ENCODE assay signal across 1 cellular context in genomic region chr22:24807284-24807950, GRCh38.
TF ChIP-seq lines count a peak whose summit lies in the region.

No MANE protein-coding gene starts in this region.

TF ChIP-seq in HepG2, 621 proteins besides CTCF, POLR2A, EP300 and RAD21:
- TF ChIP-seq ZNF646 (CRISPR knock-in tag; IDR thresholded peaks at IDR 0.05) (peak; percentile 55; the same call in 1 of the 2 replicates), ZNF672 (CRISPR knock-in tag; IDR thresholded peaks at IDR 0.05) (no peak), DRAP1 (CRISPR knock-in tag; IDR thresholded peaks at IDR 0.05) (no peak), ZNF383 (CRISPR knock-in tag; IDR thresholded peaks at IDR 0.05; ENCODE audit: borderline replicate concordance) (no peak), GPBP1L1 (CRISPR knock-in tag; IDR thresholded peaks at IDR 0.05) (no peak), CEBPZ (IDR thresholded peaks at IDR 0.05; ENCODE audit: low read length) (no peak), ZNF670 (CRISPR knock-in tag; IDR thresholded peaks at IDR 0.05; ENCODE audit: borderline replicate concordance) (no peak)
